ENCODE assay signal across 7 cellular contexts in the genomic region with DNA sequence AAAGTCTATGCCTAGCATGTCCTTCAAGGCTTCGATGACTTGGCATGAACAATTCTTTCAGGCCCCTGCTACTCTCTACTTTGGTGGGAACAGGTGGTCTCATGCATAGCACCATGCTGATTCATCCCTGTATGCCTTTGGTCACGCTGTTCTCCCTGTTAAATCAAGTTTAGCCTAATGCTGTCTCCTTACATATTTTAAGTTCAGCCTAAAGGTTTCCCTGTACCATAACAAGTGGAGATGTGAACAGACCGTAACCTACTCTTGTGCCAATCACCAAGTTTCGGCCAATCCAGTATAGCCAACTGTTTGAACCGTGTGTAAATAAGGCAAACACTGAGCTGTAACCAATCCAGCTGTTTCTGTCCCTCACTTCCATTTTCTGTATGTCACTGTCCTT. TPM values are rescaled to one million over a fixed set of nuclear protein-coding genes. Genes with fewer than 3 reads are reported as not detected.
"Had no signal": no experiment of that assay in that cellular context is flagged by ENCODE, and none has a peak within 500 bp of the region (broad histone marks: within the 10 kb centered on the region; RNA-seq: fewer than 3 reads in every experiment).

No MANE protein-coding gene starts in this region.

- H3K27ac Mint-ChIP-seq: GM23338, HFFc6 had no signal

- DNase-seq: H7, HFFc6, IMR-90 had no signal

- H3K9me3 Mint-ChIP-seq: GM23338, HFFc6 had no signal

- H3K4me2 ChIP-seq: GM23338 had no signal

- H3K4me3 Mint-ChIP-seq: GM23338, HFFc6 had no signal

- H3K36me3 ChIP-seq: HAP-1 had no signal

- H2AFZ ChIP-seq: GM23338 had no signal

- H3K4me3 ChIP-seq: GM23338, HAP-1, K562 had no signal

- ATAC-seq: GM23338, HCT116, K562 had no signal

- H3K9me3 ChIP-seq: HAP-1 had no signal

RNA-seq across cellular contexts. Expression of gene GAS1, which starts 8.0 kb away (rescaled TPM):
- polyA plus RNA-seq: K562 had no signal
